8 cellular contexts compared by ENCODE assay signal in genomic region chr20:41734506-41734945, GRCh38.
DNase-seq lines count a peak whose midpoint lies in the region; ATAC-seq, FAIRE-seq and TF ChIP-seq lines count a peak whose summit lies in the region.

No MANE protein-coding gene starts in this region.

- intact Hi-C loops in CD8-positive, alpha-beta T cell (cut with DNase I, micrococcal nuclease), result loop anchor here in 1 of 2 experiments (10.0 kb wide), 1 partner anchor 1450 kb away; the partner anchor contains the start of gene PTPRT
- intact Hi-C loops in pancreas (cut with DNase I), result no loop called here

- no peak overlapping the region for H3K4me3 ChIP-seq in CD8-positive, alpha-beta T cell (ENCODE audit: low read depth, low read length)
- H3K4me3 ChIP-seq in pancreas, result no peak overlapping the region

- H3K36me3 ChIP-seq in CD8-positive, alpha-beta T cell (ENCODE audit: insufficient read depth, low read length), result no peaks in the 10 kb centered on the region
- H3K36me3 ChIP-seq in pancreas, result no peaks in the 10 kb centered on the region

- no peak overlapping the region for H3K4me3 Mint-ChIP-seq in CD8-positive, alpha-beta T cell

- no peaks in the 10 kb centered on the region for H3K4me1 ChIP-seq in CD8-positive, alpha-beta T cell (ENCODE audit: insufficient read depth, low read length)
- no peaks in the 10 kb centered on the region for H3K4me1 ChIP-seq in pancreas

- H3K9me3 ChIP-seq in CD8-positive, alpha-beta T cell (ENCODE audit: low read length), result no peaks in the 10 kb centered on the region
- no peaks in the 10 kb centered on the region for H3K9me3 ChIP-seq in pancreas

- 36 to 47% methylated on average over 5 of the region's 5 CpGs for WGBS in pancreas, 2 donors

- ATAC-seq in CD8-positive, alpha-beta T cell, result peak; percentile 48
- peak; percentile 63 to 94 (median 84) for ATAC-seq in pancreas

- no peaks in the 10 kb centered on the region for H3K27me3 ChIP-seq in CD8-positive, alpha-beta T cell (ENCODE audit: insufficient read depth, low read length)
- H3K27me3 ChIP-seq in pancreas, result no peaks in the 10 kb centered on the region

- CTCF ChIA-PET in CD8-positive, alpha-beta T cell (lab: Charles Lee), result interaction anchor here (0.9 to 1.5 kb wide), 13 partner anchors 8 to 238 kb away, joined by 3 to 6 read pairs (median 4); no protein-coding TSS in a partner anchor

- POLR2A ChIA-PET in CD8-positive, alpha-beta T cell (lab: Charles Lee), result no interaction called here

- H3K9me3 Mint-ChIP-seq in CD8-positive, alpha-beta T cell, result peaks cover 7% of the 10 kb centered on the region

- peak; percentile 82 for TF ChIP-seq CTCF in CD8-positive, alpha-beta T cell (IDR thresholded peaks at IDR 0.05)
- TF ChIP-seq CTCF in pancreas (IDR thresholded peaks at IDR 0.05), result peak; percentile 87 to 94 (median 90)

- H3K4me1 Mint-ChIP-seq in CD8-positive, alpha-beta T cell (ENCODE audit: low read depth), result peaks cover 2% of the 10 kb centered on the region

- FAIRE-seq in pancreas (lab: Jason Lieb, UNC), result no peak

- H3K27ac Mint-ChIP-seq in CD8-positive, alpha-beta T cell, result no peak overlapping the region

- no peak overlapping the region for H3K27ac ChIP-seq in CD8-positive, alpha-beta T cell (ENCODE audit: low read depth, low read length)
- H3K27ac ChIP-seq in pancreas, result no peak overlapping the region

- DNase-seq in CD8-positive, alpha-beta T cell, result peak in 6 of 7 experiments; percentile 2 to 52 (median 24)
- peak; percentile 42 for DNase-seq in H4 (ENCODE audit: low spot score)
- DNase-seq in NCI-H774 (lab: John Stamatoyannopoulos, UW), result peak; percentile 30
- DNase-seq in activated T-cell treated with anti-CD3 and anti-CD28 coated beads for 4 hours, result peak; percentile 10
- peak; percentile 21 for DNase-seq in foreskin melanocyte
- DNase-seq in pancreas, result peak in 3 of 6 donors; percentile 18 to 61 (median 46)
- no peak for DNase-seq in cerebellum (ENCODE audit: low spot score)
- no peak for DNase-seq in stimulated activated naive CD4-positive, alpha-beta T cell treated with Interleukin-2 at 50 U/mL for 16 hours (lab: John Stamatoyannopoulos, UW)

- H3K27me3 Mint-ChIP-seq in CD8-positive, alpha-beta T cell (ENCODE audit: low read depth), result no peaks in the 10 kb centered on the region

- H3K36me3 Mint-ChIP-seq in CD8-positive, alpha-beta T cell, result no peaks in the 10 kb centered on the region

Comparison
In these comparisons a context has a peak if more than half of its experiments do, and no peak if none do; other contexts are left out.
1. DNase-seq: peak in CD8-positive, alpha-beta T cell (6 of 7), H4 (single experiment), NCI-H774 (single experiment), activated T-cell treated with anti-CD3 and anti-CD28 coated beads for 4 hours (single experiment) and foreskin melanocyte (single experiment); none in cerebellum (single experiment) and stimulated activated naive CD4-positive, alpha-beta T cell treated with Interleukin-2 at 50 U/mL for 16 hours (single experiment).